15 cellular contexts compared by ENCODE assay signal in genomic region chr3:15253023-15253697, GRCh38. TPM values are rescaled to one million over a fixed set of nuclear protein-coding genes. Genes with fewer than 3 reads are reported as not detected.
DNase-seq lines count a peak whose midpoint lies in the region; ATAC-seq, FAIRE-seq and TF ChIP-seq lines count a peak whose summit lies in the region.
"Had no signal": no experiment of that assay in that cellular context is flagged by ENCODE, and none has a peak within 500 bp of the region (broad histone marks: within the 10 kb centered on the region; RNA-seq: fewer than 3 reads in every experiment).

No MANE protein-coding gene starts in this region.

- TF ChIP-seq POLR2A in GM12878 (IDR thresholded peaks at IDR 0.05; ENCODE audit: low read depth, low read length): no peak

- SMC1A ChIA-PET in GM12878 (lab: Charles Lee; ENCODE audit: uncharacterized antibody, unreplicated experiment): interaction anchor here (1.2 to 1.8 kb wide), 4 partner anchors 14 to 152 kb away, joined by 3 to 5 read pairs (median 4); no protein-coding TSS in a partner anchor

- no peak for FAIRE-seq in GM12878 (lab: Jason Lieb, UNC)

- 83% methylated on average over 7 of the region's 7 CpGs for WGBS in GM12878 (ENCODE audit: insufficient coverage, insufficient replicate concordance, low lambda C conversion rate, missing lambda C conversion rate)

- no peaks in the 10 kb centered on the region for H3K4me1 Mint-ChIP-seq in CD4-positive, alpha-beta T cell (ENCODE audit: low read depth)
- peaks cover 24 to 28% of the 10 kb centered on the region in 2 donors for H3K4me1 Mint-ChIP-seq in natural killer cell

- in situ Hi-C loops in GM12878 (cut with MboI) (no loop called here), ACHN (cut with HindIII; ENCODE audit: low pct_ligation_motif_present, low pct_unique_long_range_greater_than_20kb, low sequenced_read_pairs) (no loop called here)

- no peaks in the 10 kb centered on the region for H3K9me3 Mint-ChIP-seq in CD4-positive, alpha-beta T cell
- no peaks in the 10 kb centered on the region for H3K9me3 Mint-ChIP-seq in natural killer cell
- H3K9me3 Mint-ChIP-seq: type B pancreatic cell had no signal

- H3K27ac ChIP-seq in CD4-positive, alpha-beta T cell (ENCODE audit: low read depth, low read length): no peak overlapping the region
- no peak overlapping the region for H3K27ac ChIP-seq in GM12878 (ENCODE audit: control insufficient read depth, insufficient read depth)
- H3K27ac ChIP-seq: heart left ventricle had no signal

- intact Hi-C loops in CD4-positive, alpha-beta T cell (cut with DNase I, micrococcal nuclease): no loop called here
- intact Hi-C loops in GM12878 (cut with micrococcal nuclease; ENCODE audit: unreplicated experiment) (no loop called here), natural killer cell (cut with micrococcal nuclease) (no loop called here)

- TF ChIP-seq CTCF in CD4-positive, alpha-beta T cell (IDR thresholded peaks at IDR 0.05): no peak
- TF ChIP-seq CTCF in GM12878 (IDR thresholded peaks at IDR 0.05 in 2 of 3, conservative IDR thresholded peaks at IDR 0.05 in 1 of 3; ENCODE audit: control insufficient read depth in 2 of 3, extremely low read depth in 1 of 3, insufficient read depth in 1 of 3, low read depth in 3 of 3, low read length in 3 of 3) (no peak), natural killer cell (IDR thresholded peaks at IDR 0.05) (no peak)

- H3K4me2 ChIP-seq in GM12878 (ENCODE audit: control insufficient read depth, insufficient read depth): no peak overlapping the region

- H2AFZ ChIP-seq in GM12878 (ENCODE audit: control insufficient read depth, low read depth, low read length): no peak overlapping the region

- no peaks in the 10 kb centered on the region for H3K27me3 ChIP-seq in CD4-positive, alpha-beta T cell (ENCODE audit: control insufficient read depth, insufficient read depth, low read length)
- no peaks in the 10 kb centered on the region for H3K27me3 ChIP-seq in GM12878 (replicated peaks in 1 of 2; ENCODE audit: control insufficient read depth in 2 of 2, insufficient read depth in 2 of 2, low read length in 1 of 2)
- H3K27me3 ChIP-seq: heart left ventricle had no signal

- CTCF ChIA-PET in CD4-positive, alpha-beta T cell (lab: Charles Lee): interaction anchor here (1.3 to 1.6 kb wide), 3 partner anchors 14 to 125 kb away, joined by 3 to 4 read pairs (median 3); no protein-coding TSS in a partner anchor
- CTCF ChIA-PET in GM12878 (lab: Yijun Ruan, JAX): interaction anchor here (0.6 to 1.4 kb wide), 5 partner anchors 15 to 304 kb away, joined by 3 to 5 read pairs (median 3); no protein-coding TSS in a partner anchor

- no peak for DNase-seq in CD4-positive, alpha-beta T cell
- DNase-seq in OCI-M1 (lab: John Stamatoyannopoulos, UW) (peak; percentile 69), GM12878 (ENCODE audit: low read depth, low spot score) (no peak), natural killer cell (no peak), ACHN (no peak), DMS53 (lab: John Stamatoyannopoulos, UW) (no peak), D341Med (ENCODE audit: low spot score) (no peak)
- DNase-seq: activated gamma-delta T cell, heart left ventricle, NCI-H1092, NCI-H2107, NCI-H524 had no signal

- no peaks in the 10 kb centered on the region for H3K79me2 ChIP-seq in GM12878 (ENCODE audit: control insufficient read depth, insufficient read depth, low read length)

- peaks cover 87% of the 10 kb centered on the region for H3K36me3 Mint-ChIP-seq in CD4-positive, alpha-beta T cell (ENCODE audit: low read depth)
- H3K36me3 Mint-ChIP-seq in natural killer cell: peaks cover 27% of the 10 kb centered on the region

- no peaks in the 10 kb centered on the region for H3K27me3 Mint-ChIP-seq in CD4-positive, alpha-beta T cell
- no peaks in the 10 kb centered on the region for H3K27me3 Mint-ChIP-seq in natural killer cell (ENCODE audit: low read depth in 2 of 2)
- H3K27me3 Mint-ChIP-seq: type B pancreatic cell had no signal

- peaks cover 24 to 29% of the 10 kb centered on the region in 2 experiments for H3K36me3 ChIP-seq in GM12878 (ENCODE audit: control insufficient read depth in 2 of 2, insufficient read depth in 2 of 2, low read length in 1 of 2)

- no peak for ATAC-seq in CD4-positive, alpha-beta T cell (ENCODE audit: poor library complexity)
- ATAC-seq in GM12878 (no peak), natural killer cell (no peak), GM21423 (IDR thresholded peaks at IDR 0.05; ENCODE audit: unreplicated experiment) (no peak)
- ATAC-seq: heart left ventricle had no signal

- RAD21 ChIA-PET in GM12878 (lab: Charles Lee; ENCODE audit: unreplicated experiment): interaction anchor here (1.3 kb wide), 1 partner anchor 303 kb away, joined by 3 read pairs; no protein-coding TSS in a partner anchor

- no peak for TF ChIP-seq EP300 in GM12878 (IDR thresholded peaks at IDR 0.05; ENCODE audit: borderline replicate concordance in 1 of 2, control insufficient read depth in 1 of 2, low read depth in 2 of 2, low read length in 2 of 2)

- TSS peak; percentile 4 for BruUV-seq in GM12878 (replicated peaks; lab: Mats Ljungman, UMichigan)

- POLR2A ChIA-PET in CD4-positive, alpha-beta T cell (lab: Charles Lee): interaction anchor here (1.1 kb wide), 1 partner anchor 68 kb away, joined by 3 read pairs; no protein-coding TSS in a partner anchor
- POLR2A ChIA-PET in GM12878 (lab: Charles Lee): interaction anchor here (1.0 kb wide), 1 partner anchor 13 kb away, joined by 3 read pairs; no protein-coding TSS in a partner anchor

- H3K9ac ChIP-seq in GM12878 (ENCODE audit: control insufficient read depth, insufficient read depth, low read length): no peak overlapping the region

- H3K4me3 ChIP-seq in GM12878: no peak overlapping the region
- H3K4me3 ChIP-seq: HAP-1, heart left ventricle had no signal

- no peak for TF ChIP-seq RAD21 in GM12878 (IDR thresholded peaks at IDR 0.05; ENCODE audit: insufficient read depth, low read depth, low read length)

- H3K4me1 ChIP-seq in GM12878 (ENCODE audit: control insufficient read depth, insufficient read depth, low read length): no peaks in the 10 kb centered on the region

- H3K27ac Mint-ChIP-seq in CD4-positive, alpha-beta T cell: peak overlapping the region; percentile 53
- H3K27ac Mint-ChIP-seq in natural killer cell: peak overlapping the region; percentile 69 to 74
- H3K27ac Mint-ChIP-seq: type B pancreatic cell had no signal

- no peaks in the 10 kb centered on the region for H4K20me1 ChIP-seq in GM12878 (ENCODE audit: control insufficient read depth, insufficient read depth)

- H3K4me3 Mint-ChIP-seq in CD4-positive, alpha-beta T cell: no peak overlapping the region
- no peak overlapping the region for H3K4me3 Mint-ChIP-seq in natural killer cell
- H3K4me3 Mint-ChIP-seq: type B pancreatic cell had no signal

- no peaks in the 10 kb centered on the region for H3K9me3 ChIP-seq in CD4-positive, alpha-beta T cell (ENCODE audit: control insufficient read depth, low read length)
- no peaks in the 10 kb centered on the region for H3K9me3 ChIP-seq in GM12878 (replicated peaks; ENCODE audit: control insufficient read depth, insufficient read depth, low read length)
- H3K9me3 ChIP-seq: HAP-1, heart left ventricle had no signal

RNA-seq across cellular contexts. Expression of gene CAPN7, which starts 47.1 kb away (rescaled TPM):
- total RNA-seq in CD4-positive, alpha-beta T cell: 10 to 100 TPM; 64.7 to 69.4 TPM
- total RNA-seq in GM12878 (2013; cell fraction: nucleolus; rRNA removed): 142 and 155 TPM in 2 replicates
- total RNA-seq in GM12878 (2014; rRNA removed): 16.5 and 19.9 TPM in 2 replicates
- total RNA-seq in GM12878 (2014; rRNA removed; fragmentation: Illumina TruSeq; extraction: Trizol): 17.2 and 18.6 TPM in 2 replicates
- 19.2 and 24.4 TPM in 2 replicates for total RNA-seq in GM12878 (2021)
- 6.1 TPM for polyA plus RNA-seq in GM12878 (2011; ENCODE audit: low read depth)
- 24.6 and 41.2 TPM in 2 replicates for polyA plus RNA-seq in GM12878 (2011; rRNA removed)
- 10.6 and 10.9 TPM in 2 replicates for polyA plus RNA-seq in GM12878 (2011; cell fraction: cytosol; rRNA removed)
- 37.1 and 54.9 TPM in 2 replicates for polyA plus RNA-seq in GM12878 (2011; cell fraction: nucleus; rRNA removed)
- 10.0 and 13.8 TPM in 2 replicates for polyA plus RNA-seq in GM12878 (2012)
- 19.2 and 25.4 TPM in 2 replicates for polyA plus RNA-seq in GM12878 (2014; fragmentation: Illumina TruSeq; extraction: Trizol)
- 1 to 10 TPM; 5.3 to 6.7 TPM for polyA plus RNA-seq in GM12878 (2014; fragmentation: Nextera tagmentation; extraction: Ambion mirVana)
- polyA plus RNA-seq in GM12878 (2014; rRNA removed): 13.4 and 15.2 TPM in 2 replicates
- 10 to 100 TPM; 24.3 to 27.0 TPM for polyA plus RNA-seq in GM12878 (2016; fragmentation: Nextera tagmentation; extraction: Ambion mirVana)
- polyA minus RNA-seq in GM12878 (2011; rRNA and poly(A)+ RNA removed): 15.8 and 20.5 TPM in 2 replicates
- 7.8 and 10.0 TPM in 2 replicates for polyA minus RNA-seq in GM12878 (2011; cell fraction: cytosol; rRNA and poly(A)+ RNA removed)
- 32.0 and 49.4 TPM in 2 replicates for polyA minus RNA-seq in GM12878 (2011; cell fraction: nucleus; rRNA and poly(A)+ RNA removed)
- 10 to 100 TPM; 35.3 to 59.9 (median 52.8) TPM for total RNA-seq in natural killer cell
